5 cellular contexts compared by ENCODE assay signal in the genomic region with DNA sequence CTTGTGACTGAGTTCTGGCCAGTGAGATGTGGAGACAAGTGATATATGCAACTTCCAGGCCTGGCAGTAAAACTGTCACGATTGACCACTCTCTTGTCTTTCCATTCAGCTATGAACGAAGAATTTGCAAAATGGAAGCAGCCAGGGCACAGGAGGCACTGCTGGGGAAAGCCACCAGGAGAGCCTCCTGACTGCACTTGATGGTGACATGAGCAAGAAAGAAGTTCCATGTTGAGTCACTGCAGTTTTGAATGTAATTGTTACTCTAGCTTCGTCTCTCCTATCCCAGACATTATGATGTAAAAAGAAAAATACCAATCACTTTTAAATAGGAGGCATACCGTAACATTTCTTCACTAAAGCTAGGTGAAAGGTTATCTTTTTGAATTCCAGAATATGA.
"Had no signal": no experiment of that assay in that cellular context is flagged by ENCODE, and none has a peak within 500 bp of the region (broad histone marks: within the 10 kb centered on the region; RNA-seq: fewer than 3 reads in every experiment).

No MANE protein-coding gene starts in this region.

- H3K4me1 Mint-ChIP-seq: GM23338, H9, IgD-negative memory B cell had no signal

- H3K9me3 Mint-ChIP-seq: GM23338, H9, IgD-negative memory B cell had no signal

- H3K27me3 Mint-ChIP-seq: IgD-negative memory B cell had no signal

- H3K27ac Mint-ChIP-seq: GM23338, H9, IgD-negative memory B cell had no signal

- H3K4me3 Mint-ChIP-seq: GM23338, H9, IgD-negative memory B cell had no signal

- DNase-seq: H9, HCEC 1CT had no signal

- ATAC-seq: GM23338, HepG2 had no signal
